ENCODE assay signal across 9 cellular contexts in the genomic region with DNA sequence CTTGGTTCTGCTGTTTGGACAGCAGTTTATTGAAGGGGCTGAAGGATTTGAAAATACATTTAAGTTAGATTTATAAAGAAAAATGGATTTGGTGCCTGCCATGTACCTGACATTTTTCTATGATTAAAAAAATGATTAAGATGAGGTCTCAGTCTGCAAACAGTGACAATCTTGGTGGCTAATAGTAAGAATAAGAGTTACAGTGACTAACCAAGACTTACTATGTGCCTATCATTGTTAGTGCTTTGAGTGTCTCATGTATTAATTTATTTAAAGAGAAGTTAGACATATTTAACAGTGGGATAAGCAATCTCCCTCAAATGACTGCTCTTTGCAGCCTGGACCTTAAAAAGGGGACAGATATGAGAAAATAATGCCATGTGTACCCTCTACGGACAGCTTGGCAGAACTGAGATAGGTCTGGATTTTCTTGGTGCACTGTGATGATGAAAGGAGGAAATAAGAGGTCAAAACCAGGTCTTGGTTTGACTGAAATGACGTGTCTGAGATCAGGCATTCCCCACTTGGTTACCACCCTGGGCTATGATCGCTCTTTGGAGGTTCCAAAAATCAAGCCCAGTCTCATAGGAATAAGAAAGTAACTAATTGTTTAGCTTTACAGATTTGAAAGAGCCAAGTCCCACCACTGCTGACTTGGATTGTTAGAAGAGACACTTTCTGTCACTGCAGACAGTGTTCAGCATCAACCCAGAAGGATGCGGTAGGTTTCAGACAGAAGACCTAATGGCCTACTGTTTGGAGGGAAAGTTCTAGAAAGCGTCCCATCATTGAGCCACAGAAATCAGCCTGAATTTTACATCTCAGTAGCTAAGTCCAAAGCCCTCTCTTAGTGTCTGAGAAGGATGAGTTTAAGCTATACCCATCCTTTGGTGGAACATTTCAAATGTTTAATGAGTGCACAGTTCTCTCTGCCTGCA. TPM values are rescaled to one million over a fixed set of nuclear protein-coding genes. Genes with fewer than 3 reads are reported as not detected.
DNase-seq lines count a peak whose midpoint lies in the region; ATAC-seq, FAIRE-seq and TF ChIP-seq lines count a peak whose summit lies in the region.
"Had no signal": no experiment of that assay in that cellular context is flagged by ENCODE, and none has a peak within 500 bp of the region (broad histone marks: within the 10 kb centered on the region; RNA-seq: fewer than 3 reads in every experiment).

No MANE protein-coding gene starts in this region.

- no peaks in the 10 kb centered on the region for H3K9me3 ChIP-seq in small intestine (ENCODE audit: control insufficient read depth, low read depth)
- peaks cover 0 to 8% (median 2%) of the 10 kb centered on the region in 3 donors for H3K9me3 ChIP-seq in adrenal gland (replicated peaks in 1 of 3)

- H3K27me3 Mint-ChIP-seq in activated CD8-positive, alpha-beta T cell treated with anti-CD3 and anti-CD28 coated beads, Interleukin-2, amount 10 ng/mL, durations not matched to agents 7 days and 5 days (ENCODE audit: low read depth) = no peaks in the 10 kb centered on the region

- H3K27ac ChIP-seq in small intestine (ENCODE audit: low read depth in 1 of 2, low read length in 1 of 2) (peak overlapping the region; percentile 62 to 98), adrenal gland (peak overlapping the region in 1 of 5 donors; percentile 91)

- H3K4me3 ChIP-seq in small intestine (ENCODE audit: low read depth in 1 of 2, low read length in 2 of 2) (peak overlapping the region in 1 of 2 donors; percentile 98), adrenal gland (no peak overlapping the region)

- TF ChIP-seq CTCF in adrenal gland (IDR thresholded peaks at IDR 0.05) = no peak

- DNase-seq in activated T-cell treated with anti-CD3 and anti-CD28 coated beads for 24 hours (ENCODE audit: low read depth) (peak; percentile 16), activated T-cell treated with anti-CD3 and anti-CD28 coated beads for 4 hours (no peak), small intestine (no peak), ureter (ENCODE audit: low spot score) (no peak), G401 (ENCODE audit: low spot score) (no peak), adrenal gland (no peak)
- DNase-seq in activated CD8-positive, alpha-beta T cell treated with anti-CD3 and anti-CD28 coated beads, Interleukin-2, amount 10 ng/mL, durations not matched to agents 7 days and 5 days = peak; percentile 56

- H3K4me3 Mint-ChIP-seq in activated CD8-positive, alpha-beta T cell treated with anti-CD3 and anti-CD28 coated beads, Interleukin-2, amount 10 ng/mL, durations not matched to agents 7 days and 5 days = peak overlapping the region; percentile 92

- H3K27me3 ChIP-seq in small intestine (ENCODE audit: control insufficient read depth in 2 of 2, insufficient read depth in 2 of 2, low read length in 2 of 2) (no peaks in the 10 kb centered on the region), adrenal gland (no peaks in the 10 kb centered on the region)

- CTCF ChIA-PET in activated CD8-positive, alpha-beta T cell treated with anti-CD3 and anti-CD28 coated beads, Interleukin-2, amount 10 ng/mL, durations not matched to agents 7 days and 5 days (lab: Charles Lee) = interaction anchor here (1.0 kb wide), 1 partner anchor 12 kb away, joined by 3 read pairs; no protein-coding TSS in a partner anchor

- intact Hi-C loops in adrenal gland (cut with DNase I) = no loop called here

- peak; percentile 44 for ATAC-seq in HG03025 (IDR thresholded peaks at IDR 0.05; ENCODE audit: low FRiP score, unreplicated experiment)
- ATAC-seq in activated CD8-positive, alpha-beta T cell treated with anti-CD3 and anti-CD28 coated beads, Interleukin-2, amount 10 ng/mL, durations not matched to agents 7 days and 5 days = peak; percentile 7

- peaks cover 41% of the 10 kb centered on the region for H3K4me1 Mint-ChIP-seq in activated CD8-positive, alpha-beta T cell treated with anti-CD3 and anti-CD28 coated beads, Interleukin-2, amount 10 ng/mL, durations not matched to agents 7 days and 5 days (ENCODE audit: low read depth)

- 57 to 65% (median 60%) methylated on average over 5 of the region's 5 CpGs for WGBS in small intestine, 3 donors
- WGBS in adrenal gland, 4 donors = 76 to 87% (median 80%) methylated on average over 5 of the region's 5 CpGs

- H3K9me3 Mint-ChIP-seq in activated CD8-positive, alpha-beta T cell treated with anti-CD3 and anti-CD28 coated beads, Interleukin-2, amount 10 ng/mL, durations not matched to agents 7 days and 5 days (ENCODE audit: insufficient read depth) = no peaks in the 10 kb centered on the region

- H3K4me1 ChIP-seq in small intestine (ENCODE audit: control insufficient read depth in 2 of 2, insufficient read depth in 1 of 2, low read depth in 1 of 2, low read length in 1 of 2) (peaks cover 5 to 13% of the 10 kb centered on the region in 2 donors), adrenal gland (replicated peaks in 1 of 2) (peaks cover 0 to 13% of the 10 kb centered on the region in 2 donors)

- no peak for FAIRE-seq in small intestine (lab: Jason Lieb, UNC)

- peak overlapping the region; percentile 92 for H3K27ac Mint-ChIP-seq in activated CD8-positive, alpha-beta T cell treated with anti-CD3 and anti-CD28 coated beads, Interleukin-2, amount 10 ng/mL, durations not matched to agents 7 days and 5 days

- in situ Hi-C loops in G401 (cut with HindIII; ENCODE audit: low sequenced_read_pairs) = no loop called here

- POLR2A ChIA-PET in activated CD8-positive, alpha-beta T cell treated with anti-CD3 and anti-CD28 coated beads, Interleukin-2, amount 10 ng/mL, durations not matched to agents 7 days and 5 days (lab: Charles Lee) = interaction anchor here (0.9 to 1.6 kb wide), 3 partner anchors 15 to 279 kb away, joined by 3 to 7 read pairs (median 4); no protein-coding TSS in a partner anchor

- TF ChIP-seq POLR2A in adrenal gland (IDR thresholded peaks at IDR 0.05) = no peak

- H3K36me3 ChIP-seq in small intestine (ENCODE audit: control insufficient read depth in 2 of 2, insufficient read depth in 2 of 2, low read length in 2 of 2) (peaks cover 0 to 4% of the 10 kb centered on the region in 2 donors), adrenal gland (replicated peaks in 1 of 2) (no peaks in the 10 kb centered on the region)

- H3K36me3 Mint-ChIP-seq in activated CD8-positive, alpha-beta T cell treated with anti-CD3 and anti-CD28 coated beads, Interleukin-2, amount 10 ng/mL, durations not matched to agents 7 days and 5 days (ENCODE audit: low read depth) = peaks cover 42% of the 10 kb centered on the region

RNA-seq across cellular contexts. Expression of a gene that starts 2.1 kb away (rescaled TPM):
- total RNA-seq in activated CD8-positive, alpha-beta T cell treated with anti-CD3 and anti-CD28 coated beads, Interleukin-2, amount 10 ng/mL, durations not matched to agents 7 days and 5 days = 10 to 100 TPM; 28.7 to 32.6 TPM
- polyA plus RNA-seq in small intestine (100 to 1,000 TPM in 1 of 3 donors, 10 to 100 TPM in 2; 50.2 to 139 (median 99.4) TPM), adrenal gland (10 to 100 TPM in 1 of 3 donors, 1 to 10 TPM in 2; 7.1 to 24.5 (median 8.4) TPM)
- total RNA-seq in ureter (23.5 TPM), adrenal gland (10 to 100 TPM in 7 of 8 donors, 1 to 10 TPM in 1; 7.5 to 25.1 (median 17.5) TPM)
- 13.0 and 15.5 TPM in 2 replicates for total RNA-seq in G401 (2014; rRNA removed; shearing (Covaris generic))

RNA-seq across cellular contexts. Expression of a gene that starts 18.0 kb away (rescaled TPM):
- total RNA-seq in activated CD8-positive, alpha-beta T cell treated with anti-CD3 and anti-CD28 coated beads, Interleukin-2, amount 10 ng/mL, durations not matched to agents 7 days and 5 days = not detected
- polyA plus RNA-seq in small intestine (1 to 10 TPM in 1 of 3 donors, under 1 TPM in 2; 0.03 to 2.2 (median 0.22) TPM), adrenal gland (under 1 TPM in 2 of 3 donors, not detected in 1; 0.03 to 0.08 TPM)
- total RNA-seq in ureter (0.18 TPM), adrenal gland (1 to 10 TPM in 1 of 8 donors, under 1 TPM in 1, not detected in 6; 0.11 to 2.0 TPM)
- total RNA-seq in G401 (2014; rRNA removed; shearing (Covaris generic)) = not detected in 2 replicates
- total RNA-seq: pulmonary artery endothelial cell had no signal

Comparison
In these comparisons a context has a peak if more than half of its experiments do, and no peak if none do; other contexts are left out.
1. DNase-seq: peak in activated T-cell treated with anti-CD3 and anti-CD28 coated beads for 24 hours (single experiment) and activated CD8-positive, alpha-beta T cell treated with anti-CD3 and anti-CD28 coated beads, Interleukin-2, amount 10 ng/mL, durations not matched to agents 7 days and 5 days (single experiment); none in activated T-cell treated with anti-CD3 and anti-CD28 coated beads for 4 hours (single experiment), small intestine (single experiment), ureter (single experiment), G401 (single experiment) and adrenal gland (0 of 7).